In genomic region chr3:152556731-152557254, GRCh38 we compare ENCODE assay signal across 9 cellular contexts.
A peak's percentile ranks its signal among the peaks of the same experiment; 100 is the strongest.
DNase-seq lines count a peak whose midpoint lies in the region; ATAC-seq and TF ChIP-seq lines count a peak whose summit lies in the region.
"Had no signal": no experiment of that assay in that cellular context is flagged by ENCODE, and none has a peak within 500 bp of the region (broad histone marks: within the 10 kb centered on the region; RNA-seq: fewer than 3 reads in every experiment).

No MANE protein-coding gene starts in this region.

- H3K27ac Mint-ChIP-seq in activated CD4-positive, alpha-beta T cell treated with anti-CD3 and anti-CD28 coated beads for 36 hours = no peak overlapping the region
- no peak overlapping the region for H3K27ac Mint-ChIP-seq in activated CD4-positive, alpha-beta T cell treated with anti-CD3 and anti-CD28 coated beads, Interleukin-2, amount 10 ng/mL, durations not matched to agents 24 days and 14 days

- no peaks in the 10 kb centered on the region for H3K36me3 Mint-ChIP-seq in activated CD4-positive, alpha-beta T cell treated with anti-CD3 and anti-CD28 coated beads for 36 hours (ENCODE audit: low read depth)
- no peaks in the 10 kb centered on the region for H3K36me3 Mint-ChIP-seq in activated CD4-positive, alpha-beta T cell treated with anti-CD3 and anti-CD28 coated beads, Interleukin-2, amount 10 ng/mL, durations not matched to agents 24 days and 14 days (ENCODE audit: low read depth)

- POLR2A ChIA-PET in activated CD4-positive, alpha-beta T cell treated with anti-CD3 and anti-CD28 coated beads for 36 hours (lab: Charles Lee) = no interaction called here

- peaks cover 0 to 15% (median 5%) of the 10 kb centered on the region in 3 donors for H3K4me1 ChIP-seq in esophagus squamous epithelium

- no peak overlapping the region for H3K4me3 ChIP-seq in esophagus squamous epithelium

- H3K36me3 ChIP-seq in esophagus squamous epithelium = no peaks in the 10 kb centered on the region
- H3K36me3 ChIP-seq: neutrophil had no signal

- peaks cover 4% of the 10 kb centered on the region for H3K27me3 Mint-ChIP-seq in activated CD4-positive, alpha-beta T cell treated with anti-CD3 and anti-CD28 coated beads for 36 hours
- H3K27me3 Mint-ChIP-seq in activated CD4-positive, alpha-beta T cell treated with anti-CD3 and anti-CD28 coated beads, Interleukin-2, amount 10 ng/mL, durations not matched to agents 24 days and 14 days = peaks cover 5% of the 10 kb centered on the region

- H3K4me3 Mint-ChIP-seq in activated CD4-positive, alpha-beta T cell treated with anti-CD3 and anti-CD28 coated beads for 36 hours = no peak overlapping the region
- H3K4me3 Mint-ChIP-seq in activated CD4-positive, alpha-beta T cell treated with anti-CD3 and anti-CD28 coated beads, Interleukin-2, amount 10 ng/mL, durations not matched to agents 24 days and 14 days = no peak overlapping the region

- H3K9me3 ChIP-seq in esophagus squamous epithelium = no peaks in the 10 kb centered on the region
- H3K9me3 ChIP-seq: neutrophil had no signal

- H3K27ac ChIP-seq in esophagus squamous epithelium = peak overlapping the region; percentile 10 to 68 (median 43)
- H3K27ac ChIP-seq: neutrophil had no signal

- CTCF ChIA-PET in activated CD4-positive, alpha-beta T cell treated with anti-CD3 and anti-CD28 coated beads for 36 hours (lab: Charles Lee) = interaction anchor here (0.6 to 1.1 kb wide), 2 partner anchors 17 to 1326 kb away, joined by 3 to 5 read pairs; no protein-coding TSS in a partner anchor

- TF ChIP-seq POLR2A in esophagus squamous epithelium (IDR thresholded peaks at IDR 0.05) = no peak

- intact Hi-C loops in activated CD4-positive, alpha-beta T cell treated with anti-CD3 and anti-CD28 coated beads for 36 hours (cut with DNase I, micrococcal nuclease) = no loop called here
- intact Hi-C loops in activated CD4-positive, alpha-beta T cell treated with anti-CD3 and anti-CD28 coated beads, Interleukin-2, amount 10 ng/mL, durations not matched to agents 24 days and 14 days (cut with micrococcal nuclease) = no loop called here
- intact Hi-C loops in esophagus squamous epithelium (cut with DNase I) (no loop called here), sciatic nerve (cut with DNase I) (no loop called here)

- peak; percentile 99 for ATAC-seq in activated CD4-positive, alpha-beta T cell treated with anti-CD3 and anti-CD28 coated beads for 36 hours
- peak; percentile 74 for ATAC-seq in HG03378 (IDR thresholded peaks at IDR 0.05; ENCODE audit: unreplicated experiment)
- peak; percentile 95 for ATAC-seq in sciatic nerve

- no peaks in the 10 kb centered on the region for H3K9me3 Mint-ChIP-seq in activated CD4-positive, alpha-beta T cell treated with anti-CD3 and anti-CD28 coated beads for 36 hours (ENCODE audit: low read depth)
- peaks cover 10% of the 10 kb centered on the region for H3K9me3 Mint-ChIP-seq in activated CD4-positive, alpha-beta T cell treated with anti-CD3 and anti-CD28 coated beads, Interleukin-2, amount 10 ng/mL, durations not matched to agents 24 days and 14 days

- no peaks in the 10 kb centered on the region for H3K27me3 ChIP-seq in esophagus squamous epithelium
- H3K27me3 ChIP-seq: neutrophil had no signal

- TF ChIP-seq CTCF in esophagus squamous epithelium (IDR thresholded peaks at IDR 0.05) = no peak

- DNase-seq in activated CD4-positive, alpha-beta T cell treated with anti-CD3 and anti-CD28 coated beads for 36 hours = peak; percentile 11
- no peak for DNase-seq in activated CD4-positive, alpha-beta T cell treated with anti-CD3 and anti-CD28 coated beads, Interleukin-2, amount 10 ng/mL, durations not matched to agents 24 days and 14 days
- no peak for DNase-seq in esophagus squamous epithelium (lab: John Stamatoyannopoulos, UW)
- DNase-seq in sciatic nerve (ENCODE audit: low spot score) = no peak
- DNase-seq in NCI-H1105 treated with DMSO at 0.1 percent for 48 hours (lab: John Stamatoyannopoulos, UW) = no peak
- no peak for DNase-seq in NOMO-1 (lab: John Stamatoyannopoulos, UW; ENCODE audit: unreplicated experiment in 2 of 2)
- DNase-seq in NCI-H1092 (lab: John Stamatoyannopoulos, UW) = no peak

- H3K4me1 Mint-ChIP-seq in activated CD4-positive, alpha-beta T cell treated with anti-CD3 and anti-CD28 coated beads for 36 hours = peaks cover 11% of the 10 kb centered on the region
- peaks cover 9% of the 10 kb centered on the region for H3K4me1 Mint-ChIP-seq in activated CD4-positive, alpha-beta T cell treated with anti-CD3 and anti-CD28 coated beads, Interleukin-2, amount 10 ng/mL, durations not matched to agents 24 days and 14 days
